ENCODE assay signal across 8 cellular contexts in genomic region chr15:41620536-41621199, GRCh38. TPM values are rescaled to one million over a fixed set of nuclear protein-coding genes. Genes with fewer than 3 reads are reported as not detected.
A peak's percentile ranks its signal among the peaks of the same experiment; 100 is the strongest.
DNase-seq lines count a peak whose midpoint lies in the region; ATAC-seq and TF ChIP-seq lines count a peak whose summit lies in the region.

No MANE protein-coding gene starts in this region.

- POLR2A ChIA-PET in activated CD4-positive, alpha-beta T cell treated with anti-CD3 and anti-CD28 coated beads, Interleukin-2, amount 10 ng/mL, durations not matched to agents 7 days and 5 days (lab: Charles Lee): no interaction called here

- H3K4me3 ChIP-seq in foreskin fibroblast (ENCODE audit: low read depth in 1 of 2, low read length in 2 of 2) (peak overlapping the region; percentile 56 to 61), retinal pigment epithelial cell (ENCODE audit: low read length) (peak overlapping the region; percentile 47)

- peak; percentile 10 for ATAC-seq in T-helper 17 cell
- no peak for ATAC-seq in HG02938 (IDR thresholded peaks at IDR 0.05; ENCODE audit: unreplicated experiment)

- H3K4me1 Mint-ChIP-seq in activated CD4-positive, alpha-beta T cell treated with anti-CD3 and anti-CD28 coated beads, Interleukin-2, amount 10 ng/mL, durations not matched to agents 7 days and 5 days: peaks cover 23% of the 10 kb centered on the region
- peaks cover 8% of the 10 kb centered on the region for H3K4me1 Mint-ChIP-seq in T-helper 17 cell

- no peaks in the 10 kb centered on the region for H3K36me3 Mint-ChIP-seq in activated CD4-positive, alpha-beta T cell treated with anti-CD3 and anti-CD28 coated beads, Interleukin-2, amount 10 ng/mL, durations not matched to agents 7 days and 5 days (ENCODE audit: low read depth)
- H3K36me3 Mint-ChIP-seq in T-helper 17 cell (ENCODE audit: low read depth): no peaks in the 10 kb centered on the region

- no peak for DNase-seq in activated CD4-positive, alpha-beta T cell treated with anti-CD3 and anti-CD28 coated beads, Interleukin-2, amount 10 ng/mL, durations not matched to agents 7 days and 5 days
- DNase-seq in activated CD4-positive, alpha-beta T cell treated with anti-CD3 and anti-CD28 coated beads, Interleukin-2, amount 50 U/mL, for 1 hour: no peak
- DNase-seq in T-helper 17 cell (no peak), foreskin fibroblast (no peak), retinal pigment epithelial cell (ENCODE audit: low read depth) (no peak), mucosa of gallbladder (ENCODE audit: low spot score) (no peak), NCI-H524 treated with DMSO at 0.1 percent for 48 hours (lab: John Stamatoyannopoulos, UW) (no peak)

- no peak for TF ChIP-seq CTCF in foreskin fibroblast (IDR thresholded peaks at IDR 0.05; ENCODE audit: low read depth, low read length)
- no peak for TF ChIP-seq CTCF in retinal pigment epithelial cell (conservative IDR thresholded peaks at IDR 0.05; ENCODE audit: low read depth, low read length)

- CTCF ChIA-PET in activated CD4-positive, alpha-beta T cell treated with anti-CD3 and anti-CD28 coated beads, Interleukin-2, amount 10 ng/mL, durations not matched to agents 7 days and 5 days (lab: Charles Lee): interaction anchor here (1.0 to 1.2 kb wide), 2 partner anchors 8 to 41 kb away, joined by 3 read pairs; no protein-coding TSS in a partner anchor

- H3K27me3 Mint-ChIP-seq in activated CD4-positive, alpha-beta T cell treated with anti-CD3 and anti-CD28 coated beads, Interleukin-2, amount 10 ng/mL, durations not matched to agents 7 days and 5 days: peaks cover 11% of the 10 kb centered on the region
- H3K27me3 Mint-ChIP-seq in T-helper 17 cell: no peaks in the 10 kb centered on the region

- H3K9me3 ChIP-seq in T-helper 17 cell (ENCODE audit: control insufficient read depth, low read length, poor library complexity, severe bottlenecking): no peaks in the 10 kb centered on the region

- peak overlapping the region; percentile 73 for H3K4me3 Mint-ChIP-seq in activated CD4-positive, alpha-beta T cell treated with anti-CD3 and anti-CD28 coated beads, Interleukin-2, amount 10 ng/mL, durations not matched to agents 7 days and 5 days
- peak overlapping the region; percentile 76 for H3K4me3 Mint-ChIP-seq in T-helper 17 cell

- peak overlapping the region; percentile 57 for H3K27ac Mint-ChIP-seq in activated CD4-positive, alpha-beta T cell treated with anti-CD3 and anti-CD28 coated beads, Interleukin-2, amount 10 ng/mL, durations not matched to agents 7 days and 5 days
- H3K27ac Mint-ChIP-seq in T-helper 17 cell: peak overlapping the region; percentile 66

- H3K9me3 Mint-ChIP-seq in activated CD4-positive, alpha-beta T cell treated with anti-CD3 and anti-CD28 coated beads, Interleukin-2, amount 10 ng/mL, durations not matched to agents 7 days and 5 days: no peaks in the 10 kb centered on the region

RNA-seq across cellular contexts. Expression of gene MGA, which starts 39.5 kb away (rescaled TPM):
- 10 to 100 TPM; 33.0 to 35.2 TPM for total RNA-seq in activated CD4-positive, alpha-beta T cell treated with anti-CD3 and anti-CD28 coated beads, Interleukin-2, amount 10 ng/mL, durations not matched to agents 7 days and 5 days
- total RNA-seq in T-helper 17 cell: 10 to 100 TPM; 42.6 to 46.6 TPM
- total RNA-seq in mucosa of gallbladder: 39.4 TPM
